8 cellular contexts compared by ENCODE assay signal in genomic region chr1:41361028-41361494, GRCh38. TPM values are rescaled to one million over a fixed set of nuclear protein-coding genes. Genes with fewer than 3 reads are reported as not detected.
DNase-seq lines count a peak whose midpoint lies in the region; ATAC-seq, FAIRE-seq and TF ChIP-seq lines count a peak whose summit lies in the region.

TSS of gene FOXO6 (plus strand) at chr1:41361434.

- H2AFZ ChIP-seq in fibroblast of lung (ENCODE audit: low read length): peak within 1 kb of the TSS; percentile 44

- H3K36me3 Mint-ChIP-seq in naive B cell: no peaks in the 10 kb centered on the region
- no peaks in the 10 kb centered on the region for H3K36me3 Mint-ChIP-seq in stimulated activated effector memory CD8-positive, alpha-beta T cell treated with anti-CD3 and anti-CD28 coated beads, Interleukin-12 subunit alpha, Interleukin-12 subunit beta, amount 100 ng/mL, for 72 hours

- DNase-seq in DMS153 treated with DMSO at 0.1 percent for 48 hours (lab: John Stamatoyannopoulos, UW; ENCODE audit: unreplicated experiment) (peak; percentile 100), RCC 7860 (ENCODE audit: low spot score) (peak; percentile 94), fibroblast of lung (ENCODE audit: low read depth in 2 of 2) (peak; percentile 93), naive B cell (peak; percentile 93)
- DNase-seq in activated T-helper 1 cell treated with anti-CD3 and anti-CD28 coated beads, Interleukin-2, amount 50 U/mL, for 16 hours (ENCODE audit: low read depth in 1 of 2, low spot score in 1 of 2): peak; percentile 90 to 92
- DNase-seq in stimulated activated effector memory CD8-positive, alpha-beta T cell treated with anti-CD3 and anti-CD28 coated beads, Interleukin-12 subunit alpha, Interleukin-12 subunit beta, amount 100 ng/mL, for 72 hours (ENCODE audit: low spot score in 2 of 2): peak; percentile 85 to 94

- peak within 1 kb of the TSS; percentile 67 to 90 (median 84) for H3K4me3 Mint-ChIP-seq in naive B cell
- peak within 1 kb of the TSS; percentile 53 for H3K4me3 Mint-ChIP-seq in stimulated activated effector memory CD8-positive, alpha-beta T cell treated with anti-CD3 and anti-CD28 coated beads, Interleukin-12 subunit alpha, Interleukin-12 subunit beta, amount 100 ng/mL, for 72 hours

- TF ChIP-seq CTCF in fibroblast of lung (conservative IDR thresholded peaks at IDR 0.05 in 1 of 2, IDR thresholded peaks at IDR 0.05 in 1 of 2; ENCODE audit: low read depth in 1 of 2, low read length in 2 of 2): peak in 1 of 2 donors; percentile 17

- ATAC-seq in GM21825 (IDR thresholded peaks at IDR 0.05; ENCODE audit: unreplicated experiment): peak; percentile 87
- ATAC-seq in naive B cell (ENCODE audit: low read depth in 2 of 2): peak; percentile 85 to 89
- ATAC-seq in stimulated activated effector memory CD8-positive, alpha-beta T cell treated with anti-CD3 and anti-CD28 coated beads, Interleukin-12 subunit alpha, Interleukin-12 subunit beta, amount 100 ng/mL, for 72 hours: peak; percentile 92

- peaks cover 20 to 36% (median 33%) of the 10 kb centered on the region in 3 donors for H3K4me1 Mint-ChIP-seq in naive B cell
- H3K4me1 Mint-ChIP-seq in stimulated activated effector memory CD8-positive, alpha-beta T cell treated with anti-CD3 and anti-CD28 coated beads, Interleukin-12 subunit alpha, Interleukin-12 subunit beta, amount 100 ng/mL, for 72 hours: peaks cover 28% of the 10 kb centered on the region

- no peaks in the 10 kb centered on the region for H3K79me2 ChIP-seq in fibroblast of lung (ENCODE audit: control insufficient read depth, insufficient read depth, low read length)

- H3K9ac ChIP-seq in fibroblast of lung (ENCODE audit: insufficient read depth, low read length): peak within 1 kb of the TSS; percentile 37

- no peaks in the 10 kb centered on the region for H4K20me1 ChIP-seq in fibroblast of lung (ENCODE audit: control insufficient read depth, extremely low read depth, insufficient read depth, low read length)

- H3K4me1 ChIP-seq in fibroblast of lung (ENCODE audit: control insufficient read depth, extremely low read depth, insufficient read depth, low read length): peaks cover 2% of the 10 kb centered on the region

- H3K9me3 Mint-ChIP-seq in naive B cell: no peaks in the 10 kb centered on the region
- no peaks in the 10 kb centered on the region for H3K9me3 Mint-ChIP-seq in stimulated activated effector memory CD8-positive, alpha-beta T cell treated with anti-CD3 and anti-CD28 coated beads, Interleukin-12 subunit alpha, Interleukin-12 subunit beta, amount 100 ng/mL, for 72 hours

- H3K27me3 Mint-ChIP-seq in naive B cell: peaks cover 16 to 49% (median 38%) of the 10 kb centered on the region in 3 donors

- H3K27ac ChIP-seq in KOPT-K1 (ENCODE audit: low read depth, low read length, poor library complexity, severe bottlenecking): peak within 1 kb of the TSS; percentile 31
- no peak within 1 kb of the TSS for H3K27ac ChIP-seq in fibroblast of lung (ENCODE audit: insufficient read depth, low read length)

- peak within 1 kb of the TSS; percentile 31 to 94 (median 89) for H3K27ac Mint-ChIP-seq in naive B cell
- no peak within 1 kb of the TSS for H3K27ac Mint-ChIP-seq in stimulated activated effector memory CD8-positive, alpha-beta T cell treated with anti-CD3 and anti-CD28 coated beads, Interleukin-12 subunit alpha, Interleukin-12 subunit beta, amount 100 ng/mL, for 72 hours

- peak; percentile 75 for FAIRE-seq in RCC 7860 (lab: Jason Lieb, UNC)

- peak within 1 kb of the TSS; percentile 69 for H3K4me2 ChIP-seq in fibroblast of lung (ENCODE audit: extremely low read depth, insufficient read depth, low read length)

- H3K36me3 ChIP-seq in KOPT-K1 (ENCODE audit: insufficient read depth, low read length): no peaks in the 10 kb centered on the region
- no peaks in the 10 kb centered on the region for H3K36me3 ChIP-seq in fibroblast of lung (ENCODE audit: control insufficient read depth, insufficient read depth, low read length)

- peaks cover 34% of the 10 kb centered on the region for H3K27me3 ChIP-seq in fibroblast of lung (ENCODE audit: control insufficient read depth, insufficient read depth, low read length)

- peak within 1 kb of the TSS in 3 of 4 experiments; percentile 7 to 54 (median 48) for H3K4me3 ChIP-seq in fibroblast of lung (replicated peaks in 1 of 4; ENCODE audit: control extremely low read depth in 1 of 4, insufficient read depth in 1 of 4, low read depth in 3 of 4, low read length in 4 of 4)

- no peaks in the 10 kb centered on the region for H3K9me3 ChIP-seq in KOPT-K1 (ENCODE audit: insufficient read depth, low read length, poor library complexity, severe bottlenecking)
- H3K9me3 ChIP-seq in fibroblast of lung (ENCODE audit: control insufficient read depth, insufficient read depth, low read depth, low read length): no peaks in the 10 kb centered on the region

RNA-seq across cellular contexts. Expression of gene FOXO6, which starts in this region (rescaled TPM):
- under 0.01 TPM in 2 replicates for total RNA-seq in fibroblast of lung
- polyA plus RNA-seq in fibroblast of lung (not detected in 2 replicates), naive B cell (ENCODE audit: low read depth in 6 of 6) (under 1 TPM in 1 of 6 donors, not detected in 5; 0.21 TPM)
- polyA plus RNA-seq in fibroblast of lung (2012): 0.06 and 0.10 TPM in 2 replicates
- polyA minus RNA-seq in fibroblast of lung (ENCODE audit: low replicate concordance): not detected in 2 replicates

Comparison
In these comparisons a context has a peak if more than half of its experiments do, and no peak if none do; other contexts are left out.
1. Peak in DNase-seq, H3K4me3 ChIP-seq, H3K9ac ChIP-seq and H3K4me2 ChIP-seq in fibroblast of lung; RNA of the gene not detected or under 1 TPM.
2. Peak in DNase-seq and ATAC-seq in naive B cell; RNA of the gene not detected or under 1 TPM.